Comparison of ENCODE assay signal across 8 cellular contexts in the genomic region with DNA sequence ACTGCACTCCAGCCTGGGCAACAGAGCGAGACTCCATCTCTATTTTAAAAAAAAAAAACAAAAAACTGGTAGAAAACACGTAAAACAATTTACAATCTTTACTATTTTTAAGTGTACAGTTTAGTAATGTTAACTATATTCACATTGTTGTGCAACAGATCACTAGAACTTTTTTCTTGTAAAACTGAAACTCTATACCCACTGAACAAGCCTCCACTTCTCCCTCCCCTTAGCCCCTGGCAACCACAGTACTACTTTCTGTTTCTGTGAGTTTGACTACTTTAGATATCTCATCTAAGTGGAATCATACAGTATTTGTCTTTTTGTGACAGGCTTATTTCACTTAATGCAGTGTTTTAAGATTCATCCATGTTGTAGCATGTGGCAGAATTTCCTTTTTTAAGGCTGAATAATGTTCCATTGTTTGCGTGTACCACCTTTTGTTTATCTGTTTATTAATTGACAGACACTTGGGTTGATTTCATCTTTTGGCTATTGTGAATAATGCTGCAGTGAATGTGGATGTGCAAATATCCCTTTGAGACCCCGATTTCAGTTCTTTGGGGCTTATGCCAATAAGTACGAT. TPM values are rescaled to one million over a fixed set of nuclear protein-coding genes. Genes with fewer than 3 reads are reported as not detected.
DNase-seq lines count a peak whose midpoint lies in the region; ATAC-seq and TF ChIP-seq lines count a peak whose summit lies in the region.

No MANE protein-coding gene starts in this region.

- H3K14ac ChIP-seq in IMR-90 (replicated peaks; ENCODE audit: low read depth, low read length), result no peak overlapping the region
- no peak overlapping the region for H3K14ac ChIP-seq in neuronal stem cell (ENCODE audit: low read length)

- TF ChIP-seq EP300 in SK-N-SH (IDR thresholded peaks at IDR 0.05; ENCODE audit: borderline replicate concordance in 1 of 2, low read depth in 1 of 2, low read length in 1 of 2), result no peak

- no peak for TF ChIP-seq POLR2A in IMR-90 (IDR thresholded peaks at IDR 0.05; ENCODE audit: low read depth, low read length)

- H3K4me3 ChIP-seq in IMR-90 (ENCODE audit: insufficient read depth, low read depth, low read length), result no peak overlapping the region
- no peak overlapping the region for H3K4me3 ChIP-seq in left lung
- H3K4me3 ChIP-seq in SK-N-SH (ENCODE audit: low read depth in 2 of 2, low read length in 1 of 2), result no peak overlapping the region
- no peak overlapping the region for H3K4me3 ChIP-seq in neuronal stem cell (ENCODE audit: low read length in 2 of 2)
- no peak overlapping the region for H3K4me3 ChIP-seq in effector memory CD4-positive, alpha-beta T cell (ENCODE audit: insufficient read depth, low read depth, low read length, poor library complexity, severe bottlenecking)

- H2AK9ac ChIP-seq in IMR-90 (replicated peaks; ENCODE audit: low read depth, low read length, poor library complexity), result no peak overlapping the region

- H3K79me1 ChIP-seq in IMR-90 (ENCODE audit: low read depth in 1 of 2, low read length in 2 of 2) (peaks cover 5 to 16% of the 10 kb centered on the region in 2 experiments; a peak in 3 of 4 replicates), neuronal stem cell (ENCODE audit: low read depth, low read length) (peaks cover 3% of the 10 kb centered on the region)

- H3K9ac ChIP-seq in IMR-90 (ENCODE audit: low read depth, low read length) (no peak overlapping the region), SK-N-SH (no peak overlapping the region), neuronal stem cell (ENCODE audit: low read depth, low read length, poor library complexity) (no peak overlapping the region)

- TF ChIP-seq CTCF in IMR-90 (conservative IDR thresholded peaks at IDR 0.05; ENCODE audit: low read depth, low read length) (no peak), left lung (IDR thresholded peaks at IDR 0.05) (no peak), SK-N-SH (IDR thresholded peaks at IDR 0.05) (no peak)

- 0 out of 2 replicates have a peak, but pooled peaks cover 3% of the 10 kb centered on the region for H3K9me1 ChIP-seq in IMR-90 (ENCODE audit: insufficient read depth, low read length)

- H3K79me2 ChIP-seq in SK-N-SH (ENCODE audit: insufficient read depth), result peaks cover 62% of the 10 kb centered on the region

- CTCF ChIA-PET in IMR-90 (lab: Yijun Ruan, JAX), result no interaction called here
- CTCF ChIA-PET in SK-N-SH (lab: Yijun Ruan, JAX), result no interaction called here

- H3K56ac ChIP-seq in IMR-90 (ENCODE audit: extremely low read depth, insufficient read depth, low read length), result no peak overlapping the region

- POLR2A ChIA-PET in IMR-90 (lab: Charles Lee; ENCODE audit: unreplicated experiment) (no interaction called here), SK-N-SH (lab: Yijun Ruan, JAX) (no interaction called here)

- H2AK5ac ChIP-seq in IMR-90 (ENCODE audit: low read depth, low read length), result no peak overlapping the region
- no peak overlapping the region for H2AK5ac ChIP-seq in neuronal stem cell (ENCODE audit: low read depth, low read length)

- H2BK12ac ChIP-seq in neuronal stem cell (ENCODE audit: low read length), result no peak overlapping the region

- H2AFZ ChIP-seq in IMR-90 (replicated peaks; ENCODE audit: low read length, poor library complexity), result no peak overlapping the region
- no peak overlapping the region for H2AFZ ChIP-seq in SK-N-SH (ENCODE audit: low read depth)
- no peak overlapping the region for H2AFZ ChIP-seq in neuronal stem cell (ENCODE audit: low read length)

- no peaks in the 10 kb centered on the region for H3K9me2 ChIP-seq in SK-N-SH

- H3F3A ChIP-seq in SK-N-SH (replicated peaks; ENCODE audit: insufficient read depth), result peaks cover 7% of the 10 kb centered on the region

- intact Hi-C loops in IMR-90 (cut with micrococcal nuclease), result no loop called here
- intact Hi-C loops in left lung (cut with DNase I), result no loop called here

- H2BK15ac ChIP-seq in IMR-90 (ENCODE audit: low read depth, low read length) (no peak overlapping the region), neuronal stem cell (ENCODE audit: low read length) (no peak overlapping the region)

- ATAC-seq in GM18873 (IDR thresholded peaks at IDR 0.05; ENCODE audit: low FRiP score, unreplicated experiment) (peak; percentile 53), GM21737 (IDR thresholded peaks at IDR 0.05; ENCODE audit: unreplicated experiment) (peak; percentile 68), IMR-90 (ENCODE audit: low read depth) (peak; percentile 85), left lung (peak; percentile 26)

- no peak overlapping the region for H4K8ac ChIP-seq in IMR-90 (ENCODE audit: low read depth in 2 of 2, low read length in 2 of 2)
- H4K8ac ChIP-seq in neuronal stem cell (ENCODE audit: low read depth, low read length), result no peak overlapping the region

- TF ChIP-seq RAD21 in IMR-90 (IDR thresholded peaks at IDR 0.05; ENCODE audit: low read length) (no peak), SK-N-SH (IDR thresholded peaks at IDR 0.05; ENCODE audit: low read length) (no peak)

- H3K23ac ChIP-seq in IMR-90 (ENCODE audit: low read depth, low read length), result no peak overlapping the region
- no peak overlapping the region for H3K23ac ChIP-seq in neuronal stem cell (ENCODE audit: low read depth, low read length, poor library complexity)

- in situ Hi-C loops in IMR-90 (cut with MboI; ENCODE audit: low sequenced_read_pairs), result no loop called here

- no CpG with 5 or more reads among the region's 5 CpGs for WGBS in IMR-90 (ENCODE audit: extremely low coverage in 2 of 2, insufficient read length in 1 of 2), 2 experiments
- WGBS in SK-N-SH (ENCODE audit: low lambda C conversion rate), result 98% methylated on average over 5 of the region's 5 CpGs
- WGBS in neuronal stem cell (ENCODE audit: extremely low coverage in 2 of 2, insufficient read length in 2 of 2, insufficient replicate concordance in 1 of 2), 2 donors, result no CpG with 5 or more reads among the region's 5 CpGs

- dilution Hi-C loops in IMR-90 (cut with HindIII; ENCODE audit: low sequenced_read_pairs, unreplicated experiment), result no loop called here

- no peak overlapping the region for H2BK20ac ChIP-seq in IMR-90 (ENCODE audit: low read depth, low read length)

- H3K18ac ChIP-seq in IMR-90 (ENCODE audit: low read depth, low read length) (no peak overlapping the region), neuronal stem cell (ENCODE audit: low read length) (no peak overlapping the region)

- BruUV-seq in IMR-90 (replicated peaks; lab: Mats Ljungman, UMichigan), result TSS peak; percentile 11

- H4K91ac ChIP-seq in IMR-90 (ENCODE audit: insufficient read depth, low read depth, low read length), result no peak overlapping the region
- no peak overlapping the region for H4K91ac ChIP-seq in neuronal stem cell (ENCODE audit: low read depth, low read length, poor library complexity)

- H3K27ac ChIP-seq in IMR-90 (ENCODE audit: insufficient read depth, low read length) (no peak overlapping the region; the same call in 1 of the 2 replicates), left lung (no peak overlapping the region), SK-N-SH (ENCODE audit: low read depth in 2 of 2, low read length in 1 of 2) (no peak overlapping the region), neuronal stem cell (replicated peaks; ENCODE audit: low read length) (no peak overlapping the region)
- no peak overlapping the region for H3K27ac ChIP-seq in effector memory CD4-positive, alpha-beta T cell (ENCODE audit: insufficient read depth, low read length, poor library complexity, severe bottlenecking)

- H3K4me1 ChIP-seq in IMR-90 (ENCODE audit: control insufficient read depth, insufficient read depth, low read length) (no peaks in the 10 kb centered on the region), left lung (peaks cover 0 to 5% of the 10 kb centered on the region in 2 donors), SK-N-SH (ENCODE audit: control insufficient read depth in 1 of 2, insufficient read depth in 2 of 2, low read depth in 1 of 2, low read length in 1 of 2) (0 out of 4 replicates have a peak, but pooled peaks cover 0 to 2% of the 10 kb centered on the region in 2 experiments), neuronal stem cell (ENCODE audit: control insufficient read depth in 2 of 2, insufficient read depth in 1 of 2, low read depth in 1 of 2, low read length in 2 of 2) (peaks cover 0 to under 1% of the 10 kb centered on the region in 2 donors)
- no peaks in the 10 kb centered on the region for H3K4me1 ChIP-seq in effector memory CD4-positive, alpha-beta T cell (ENCODE audit: control insufficient read depth, insufficient read depth, low read length, poor library complexity, severe bottlenecking)

- H2BK120ac ChIP-seq in IMR-90 (ENCODE audit: low read depth, low read length) (no peak overlapping the region), neuronal stem cell (ENCODE audit: low read depth, low read length) (no peak overlapping the region)

- H2BK5ac ChIP-seq in IMR-90 (ENCODE audit: low read depth, low read length, poor library complexity, severe bottlenecking) (no peak overlapping the region), neuronal stem cell (ENCODE audit: low read length) (no peak overlapping the region)

- H4K20me1 ChIP-seq in IMR-90 (ENCODE audit: insufficient read depth, low read length), result 0 out of 2 replicates have a peak, but pooled peaks cover 4% of the 10 kb centered on the region
- 0 out of 2 replicates have a peak, but pooled peaks cover 4% of the 10 kb centered on the region for H4K20me1 ChIP-seq in SK-N-SH (ENCODE audit: insufficient read depth)

- H3K4me2 ChIP-seq in IMR-90 (ENCODE audit: low read depth, low read length), result no peak overlapping the region
- no peak overlapping the region for H3K4me2 ChIP-seq in SK-N-SH
- no peak overlapping the region for H3K4me2 ChIP-seq in neuronal stem cell (ENCODE audit: insufficient read depth, low read length, poor library complexity, severe bottlenecking)

- no peaks in the 10 kb centered on the region for H3K9me3 ChIP-seq in IMR-90 (ENCODE audit: control insufficient read depth, insufficient read depth, low read length)
- no peaks in the 10 kb centered on the region for H3K9me3 ChIP-seq in left lung
- no peaks in the 10 kb centered on the region for H3K9me3 ChIP-seq in SK-N-SH
- H3K9me3 ChIP-seq in neuronal stem cell (replicated peaks in 1 of 2; ENCODE audit: control insufficient read depth in 2 of 2, insufficient read depth in 1 of 2, low read depth in 1 of 2, low read length in 2 of 2), result no peaks in the 10 kb centered on the region
- no peaks in the 10 kb centered on the region for H3K9me3 ChIP-seq in effector memory CD4-positive, alpha-beta T cell (ENCODE audit: control insufficient read depth, low read length)

- no peak overlapping the region for H3K4ac ChIP-seq in IMR-90 (ENCODE audit: low read depth, low read length)
- no peak overlapping the region for H3K4ac ChIP-seq in neuronal stem cell (ENCODE audit: low read length)

- no peak overlapping the region for H4K5ac ChIP-seq in IMR-90 (ENCODE audit: low read depth, low read length)

- no peaks in the 10 kb centered on the region for H3K27me3 ChIP-seq in IMR-90 (ENCODE audit: control insufficient read depth, insufficient read depth, low read length)
- no peaks in the 10 kb centered on the region for H3K27me3 ChIP-seq in left lung
- no peaks in the 10 kb centered on the region for H3K27me3 ChIP-seq in SK-N-SH (ENCODE audit: insufficient read depth)
- no peaks in the 10 kb centered on the region for H3K27me3 ChIP-seq in neuronal stem cell (ENCODE audit: control insufficient read depth in 3 of 3, insufficient read depth in 3 of 3, low read depth in 1 of 3, low read length in 3 of 3)
- no peaks in the 10 kb centered on the region for H3K27me3 ChIP-seq in effector memory CD4-positive, alpha-beta T cell (replicated peaks; ENCODE audit: control insufficient read depth, insufficient read depth, low read length, poor library complexity, severe bottlenecking)

- DNase-seq in IMR-90 (peak; percentile 64), left lung (no peak), SK-N-SH (no peak), neuronal stem cell (ENCODE audit: low spot score) (no peak), NCI-H82 (lab: John Stamatoyannopoulos, UW) (no peak)
- no peak for DNase-seq in effector memory CD4-positive, alpha-beta T cell

- H3K36me3 ChIP-seq in IMR-90 (ENCODE audit: control insufficient read depth, insufficient read depth, low read length) (peaks cover 33% of the 10 kb centered on the region; the same call in 1 of the 2 replicates), left lung (peaks cover 0 to 63% of the 10 kb centered on the region in 2 donors), SK-N-SH (replicated peaks in 1 of 2; ENCODE audit: control insufficient read depth in 1 of 2, insufficient read depth in 2 of 2, low read length in 1 of 2) (peaks cover 7 to 52% of the 10 kb centered on the region in 2 experiments), neuronal stem cell (replicated peaks in 1 of 2; ENCODE audit: control insufficient read depth in 2 of 2, insufficient read depth in 2 of 2, low read length in 2 of 2) (peaks cover 13 to 15% of the 10 kb centered on the region in 2 donors)
- H3K36me3 ChIP-seq in effector memory CD4-positive, alpha-beta T cell (ENCODE audit: control insufficient read depth, insufficient read depth, low read length), result peaks cover 14% of the 10 kb centered on the region

RNA-seq across cellular contexts. Expression of gene DDB2, which starts 10.9 kb away (rescaled TPM):
- total RNA-seq in IMR-90 (2012; rRNA removed) (25.6 and 27.8 TPM in 2 replicates), left lung (10 to 100 TPM; 32.0 to 33.1 TPM)
- polyA plus RNA-seq in IMR-90 (2012; rRNA removed) (33.5 and 33.6 TPM in 2 replicates), SK-N-SH (2012; rRNA removed) (83.5 and 95.5 TPM in 2 replicates)
- polyA plus RNA-seq in IMR-90 (2012; cell fraction: cytosol; rRNA removed), result 24.1 and 24.5 TPM in 2 replicates
- polyA plus RNA-seq in IMR-90 (2012; cell fraction: nucleus; rRNA removed; ENCODE audit: low replicate concordance), result 77.2 and 160 TPM in 2 replicates
- polyA plus RNA-seq in SK-N-SH (2012; cell fraction: cytosol; rRNA removed), result 65.2 and 68.4 TPM in 2 replicates
- 224 and 254 TPM in 2 replicates for polyA plus RNA-seq in SK-N-SH (2012; cell fraction: nucleus; rRNA removed)
- 96.5 TPM for polyA plus RNA-seq in neuronal stem cell (2013, experiment 1 of 2)
- polyA plus RNA-seq in neuronal stem cell (2013, experiment 2 of 2), result 91.1 TPM

RNA-seq across cellular contexts. Expression of gene ACP2, which starts 23.0 kb away (rescaled TPM):
- 10.3 and 17.7 TPM in 2 replicates for total RNA-seq in IMR-90 (2012; rRNA removed)
- polyA plus RNA-seq in IMR-90 (2012; rRNA removed), result 23.6 and 24.8 TPM in 2 replicates
- 17.6 and 27.9 TPM in 2 replicates for polyA plus RNA-seq in IMR-90 (2012; cell fraction: cytosol; rRNA removed)
- polyA plus RNA-seq in IMR-90 (2012; cell fraction: nucleus; rRNA removed; ENCODE audit: low replicate concordance), result 44.8 and 66.4 TPM in 2 replicates
- 10 to 100 TPM; 41.5 to 59.9 TPM for total RNA-seq in left lung
- polyA plus RNA-seq in SK-N-SH (2012; rRNA removed), result 15.9 and 17.5 TPM in 2 replicates
- polyA plus RNA-seq in SK-N-SH (2012; cell fraction: cytosol; rRNA removed), result 8.3 and 12.2 TPM in 2 replicates
- 39.2 and 48.5 TPM in 2 replicates for polyA plus RNA-seq in SK-N-SH (2012; cell fraction: nucleus; rRNA removed)
- 14.9 TPM for polyA plus RNA-seq in neuronal stem cell (2013, experiment 1 of 2)
- 16.5 TPM for polyA plus RNA-seq in neuronal stem cell (2013, experiment 2 of 2)

RNA-seq across cellular contexts. Expression of gene NR1H3, which starts 32.2 kb away (rescaled TPM):
- 9.1 and 9.7 TPM in 2 replicates for total RNA-seq in IMR-90 (2012; rRNA removed)
- 13.6 and 19.0 TPM in 2 replicates for polyA plus RNA-seq in IMR-90 (2012; rRNA removed)
- polyA plus RNA-seq in IMR-90 (2012; cell fraction: cytosol; rRNA removed), result 9.7 and 15.4 TPM in 2 replicates
- polyA plus RNA-seq in IMR-90 (2012; cell fraction: nucleus; rRNA removed; ENCODE audit: low replicate concordance), result 48.0 and 62.0 TPM in 2 replicates
- total RNA-seq in left lung, result 10 to 100 TPM; 39.7 to 66.9 TPM
- 6.3 and 7.3 TPM in 2 replicates for polyA plus RNA-seq in SK-N-SH (2012; rRNA removed)
- 2.6 and 3.5 TPM in 2 replicates for polyA plus RNA-seq in SK-N-SH (2012; cell fraction: cytosol; rRNA removed)
- polyA plus RNA-seq in SK-N-SH (2012; cell fraction: nucleus; rRNA removed), result 21.7 and 30.1 TPM in 2 replicates
- polyA plus RNA-seq in neuronal stem cell (2013, experiment 1 of 2), result 13.8 TPM
- 13.5 TPM for polyA plus RNA-seq in neuronal stem cell (2013, experiment 2 of 2)

RNA-seq across cellular contexts. Expression of gene PACSIN3, which starts 39.4 kb away (rescaled TPM):
- total RNA-seq in IMR-90 (2012; rRNA removed) (18.9 and 19.2 TPM in 2 replicates), left lung (10 to 100 TPM; 32.9 to 44.2 TPM)
- polyA plus RNA-seq in IMR-90 (2012; rRNA removed) (21.1 and 24.5 TPM in 2 replicates), SK-N-SH (2012; rRNA removed) (24.4 and 31.1 TPM in 2 replicates)
- polyA plus RNA-seq in IMR-90 (2012; cell fraction: cytosol; rRNA removed), result 30.8 and 31.9 TPM in 2 replicates
- polyA plus RNA-seq in IMR-90 (2012; cell fraction: nucleus; rRNA removed; ENCODE audit: low replicate concordance), result 22.7 and 43.7 TPM in 2 replicates
- 15.8 and 23.6 TPM in 2 replicates for polyA plus RNA-seq in SK-N-SH (2012; cell fraction: cytosol; rRNA removed)
- polyA plus RNA-seq in SK-N-SH (2012; cell fraction: nucleus; rRNA removed), result 23.4 and 33.0 TPM in 2 replicates
- polyA plus RNA-seq in neuronal stem cell (2013, experiment 1 of 2), result 5.1 TPM
- 5.5 TPM for polyA plus RNA-seq in neuronal stem cell (2013, experiment 2 of 2)

RNA-seq across cellular contexts. Expression of gene MADD, which starts 44.3 kb away (rescaled TPM):
- 11.1 and 13.3 TPM in 2 replicates for total RNA-seq in IMR-90 (2012; rRNA removed)
- polyA plus RNA-seq in IMR-90 (2012; rRNA removed), result 16.4 and 17.3 TPM in 2 replicates
- polyA plus RNA-seq in IMR-90 (2012; cell fraction: cytosol; rRNA removed), result 11.8 and 13.6 TPM in 2 replicates
- 45.5 and 53.1 TPM in 2 replicates for polyA plus RNA-seq in IMR-90 (2012; cell fraction: nucleus; rRNA removed; ENCODE audit: low replicate concordance)
- 10 to 100 TPM; 33.0 to 52.9 TPM for total RNA-seq in left lung
- 10.6 and 16.4 TPM in 2 replicates for polyA plus RNA-seq in SK-N-SH (2012; rRNA removed)
- 9.1 and 11.6 TPM in 2 replicates for polyA plus RNA-seq in SK-N-SH (2012; cell fraction: cytosol; rRNA removed)
- 53.5 and 82.5 TPM in 2 replicates for polyA plus RNA-seq in SK-N-SH (2012; cell fraction: nucleus; rRNA removed)
- polyA plus RNA-seq in neuronal stem cell (2013, experiment 1 of 2), result 21.0 TPM
- polyA plus RNA-seq in neuronal stem cell (2013, experiment 2 of 2), result 16.1 TPM

Comparison
In these comparisons a context has a peak if more than half of its experiments do, and no peak if none do; other contexts are left out.
1. ATAC-seq: peak in every context shown above with its lines; median percentile 85 in IMR-90; 68 in GM21737; 53 in GM18873; 26 in left lung.